1 cellular context compared by ENCODE assay signal in the genomic region with DNA sequence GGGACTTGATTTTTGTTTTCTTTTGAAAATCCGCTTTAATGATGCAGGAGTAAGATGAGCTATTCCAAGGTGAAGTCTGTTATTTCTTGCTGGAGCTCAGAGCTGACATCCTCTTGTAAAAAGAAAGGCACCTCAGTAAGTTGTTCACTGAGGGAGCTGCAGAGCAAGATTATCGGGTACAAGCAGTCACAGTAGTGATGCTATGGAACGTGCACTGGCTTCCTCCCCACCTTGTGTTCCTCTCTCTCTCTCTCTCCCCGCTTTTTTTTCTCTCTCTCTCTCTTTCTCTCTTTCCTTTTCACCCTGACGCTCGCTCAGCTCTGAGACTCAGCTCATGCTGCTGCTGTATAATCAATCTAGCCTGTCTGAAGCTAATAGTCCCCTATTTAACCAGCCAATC.
TF ChIP-seq lines count a peak whose summit lies in the region.

No MANE protein-coding gene starts in this region.

TF ChIP-seq in WTC11, 78 proteins besides CTCF, POLR2A, EP300 and RAD21 (continued from another document):
- TF ChIP-seq, protein P1, sequence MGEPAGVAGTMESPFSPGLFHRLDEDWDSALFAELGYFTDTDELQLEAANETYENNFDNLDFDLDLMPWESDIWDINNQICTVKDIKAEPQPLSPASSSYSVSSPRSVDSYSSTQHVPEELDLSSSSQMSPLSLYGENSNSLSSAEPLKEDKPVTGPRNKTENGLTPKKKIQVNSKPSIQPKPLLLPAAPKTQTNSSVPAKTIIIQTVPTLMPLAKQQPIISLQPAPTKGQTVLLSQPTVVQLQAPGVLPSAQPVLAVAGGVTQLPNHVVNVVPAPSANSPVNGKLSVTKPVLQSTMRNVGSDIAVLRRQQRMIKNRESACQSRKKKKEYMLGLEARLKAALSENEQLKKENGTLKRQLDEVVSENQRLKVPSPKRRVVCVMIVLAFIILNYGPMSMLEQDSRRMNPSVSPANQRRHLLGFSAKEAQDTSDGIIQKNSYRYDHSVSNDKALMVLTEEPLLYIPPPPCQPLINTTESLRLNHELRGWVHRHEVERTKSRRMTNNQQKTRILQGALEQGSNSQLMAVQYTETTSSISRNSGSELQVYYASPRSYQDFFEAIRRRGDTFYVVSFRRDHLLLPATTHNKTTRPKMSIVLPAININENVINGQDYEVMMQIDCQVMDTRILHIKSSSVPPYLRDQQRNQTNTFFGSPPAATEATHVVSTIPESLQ (CRISPR knock-in tag; IDR thresholded peaks at IDR 0.05), result no peak
- no peak for TF ChIP-seq GTF2I (CRISPR knock-in tag; conservative IDR thresholded peaks at IDR 0.05)
- TF ChIP-seq SMAD4 (CRISPR knock-in tag; IDR thresholded peaks at IDR 0.05), result no peak
- no peak for TF ChIP-seq FOXK1 (CRISPR knock-in tag; IDR thresholded peaks at IDR 0.05)
- TF ChIP-seq AR (CRISPR knock-in tag; IDR thresholded peaks at IDR 0.05), result no peak
- no peak for TF ChIP-seq ZBTB43 (CRISPR knock-in tag; IDR thresholded peaks at IDR 0.05)
- TF ChIP-seq, protein P2, sequence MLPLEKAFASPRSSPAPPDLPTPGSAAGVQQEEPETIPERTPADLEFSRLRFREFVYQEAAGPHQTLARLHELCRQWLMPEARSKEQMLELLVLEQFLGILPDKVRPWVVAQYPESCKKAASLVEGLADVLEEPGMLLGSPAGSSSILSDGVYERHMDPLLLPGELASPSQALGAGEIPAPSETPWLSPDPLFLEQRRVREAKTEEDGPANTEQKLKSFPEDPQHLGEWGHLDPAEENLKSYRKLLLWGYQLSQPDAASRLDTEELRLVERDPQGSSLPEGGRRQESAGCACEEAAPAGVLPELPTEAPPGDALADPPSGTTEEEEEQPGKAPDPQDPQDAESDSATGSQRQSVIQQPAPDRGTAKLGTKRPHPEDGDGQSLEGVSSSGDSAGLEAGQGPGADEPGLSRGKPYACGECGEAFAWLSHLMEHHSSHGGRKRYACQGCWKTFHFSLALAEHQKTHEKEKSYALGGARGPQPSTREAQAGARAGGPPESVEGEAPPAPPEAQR (CRISPR knock-in tag; IDR thresholded peaks at IDR 0.05), result no peak
- TF ChIP-seq MXD4 (CRISPR knock-in tag; IDR thresholded peaks at IDR 0.05; ENCODE audit: borderline replicate concordance), result no peak
- no peak for TF ChIP-seq ERG (CRISPR knock-in tag; IDR thresholded peaks at IDR 0.05)
TF ChIP-seq in WTC11: peak in this region for 0.
